ENCODE assay signal across 24 cellular contexts in the genomic region with DNA sequence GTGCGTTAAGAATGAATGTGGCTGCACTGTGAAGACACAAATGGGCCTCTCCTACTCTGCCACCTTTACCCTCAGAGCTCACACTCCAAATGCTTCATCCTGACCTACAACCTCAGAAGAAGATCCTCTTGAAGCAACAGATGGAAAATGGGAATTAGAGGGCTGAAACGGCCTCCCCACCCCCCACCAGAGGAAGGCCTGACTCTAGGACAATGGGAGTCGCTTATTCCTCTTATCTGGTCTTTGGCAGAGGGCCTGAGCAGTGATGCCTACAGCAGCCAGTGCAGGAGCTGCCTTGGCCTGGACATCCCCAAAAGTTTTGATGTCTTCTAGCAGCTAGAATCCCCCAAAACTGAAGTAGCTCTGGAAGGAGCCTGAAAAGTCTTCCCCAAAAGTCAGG. TPM values are rescaled to one million over a fixed set of nuclear protein-coding genes. Genes with fewer than 3 reads are reported as not detected.
DNase-seq lines count a peak whose midpoint lies in the region; ATAC-seq, FAIRE-seq and TF ChIP-seq lines count a peak whose summit lies in the region.
"Had no signal": no experiment of that assay in that cellular context is flagged by ENCODE, and none has a peak within 500 bp of the region (broad histone marks: within the 10 kb centered on the region; RNA-seq: fewer than 3 reads in every experiment).

No MANE protein-coding gene starts in this region.

- CTCF ChIA-PET in HepG2 (lab: Yijun Ruan, JAX; ENCODE audit: low intra/inter-chr PET ratio, low total read pairs) (no interaction called here), K562 (lab: Yijun Ruan, JAX; ENCODE audit: low intra/inter-chr PET ratio) (no interaction called here)

- TF ChIP-seq EP300 in HepG2 (IDR thresholded peaks at IDR 0.05; ENCODE audit: low read depth in 2 of 2, low read length in 2 of 2) = no peak
- TF ChIP-seq EP300 in HepG2 (CRISPR knock-in tag; IDR thresholded peaks at IDR 0.05; ENCODE audit: borderline replicate concordance) = no peak
- no peak for TF ChIP-seq EP300 in K562 (IDR thresholded peaks at IDR 0.05; ENCODE audit: low read length)

- H3K4me2 ChIP-seq in HepG2 (ENCODE audit: low read depth, low read length) (no peak overlapping the region), K562 (ENCODE audit: insufficient read depth, low read length) (no peak overlapping the region)
- H3K4me2 ChIP-seq: A549 had no signal

- TF ChIP-seq CTCF in right lobe of liver (IDR thresholded peaks at IDR 0.05) = no peak
- TF ChIP-seq CTCF in HepG2 (CRISPR knock-in tag; IDR thresholded peaks at IDR 0.05) = no peak
- TF ChIP-seq CTCF in K562 (IDR thresholded peaks at IDR 0.05 in 2 of 3, conservative IDR thresholded peaks at IDR 0.05 in 1 of 3; ENCODE audit: insufficient read depth in 2 of 3, low read depth in 1 of 3, low read length in 3 of 3) = no peak

- TF ChIP-seq POLR2A in right lobe of liver (IDR thresholded peaks at IDR 0.05) (no peak), HepG2 (IDR thresholded peaks at IDR 0.05; ENCODE audit: insufficient read depth in 1 of 2, low read depth in 2 of 2, low read length in 2 of 2) (no peak), K562 (conservative IDR thresholded peaks at IDR 0.05) (no peak)

- no peak overlapping the region for H3K9ac ChIP-seq in HepG2 (ENCODE audit: insufficient read depth, low read depth, low read length)
- peak overlapping the region; percentile 21 to 66; a peak in 2 of 4 replicates for H3K9ac ChIP-seq in K562 (ENCODE audit: insufficient read depth in 1 of 2, low read depth in 2 of 2, low read length in 2 of 2)

- 53% methylated on average over 3 of the region's 3 CpGs for WGBS in right lobe of liver (ENCODE audit: insufficient coverage, low coverage, low lambda C conversion rate, missing lambda C conversion rate)
- 89% methylated on average over 3 of the region's 3 CpGs for WGBS in HepG2 (ENCODE audit: low lambda C conversion rate)
- WGBS in K562 (ENCODE audit: insufficient coverage, low coverage, missing lambda C conversion rate) = 18% methylated on average over 1 of the region's 3 CpGs

- no peak overlapping the region for H3K4me3 Mint-ChIP-seq in T-helper 17 cell
- H3K4me3 Mint-ChIP-seq: brain; CD4-positive, alpha-beta T cell; naive thymus-derived CD4-positive, alpha-beta T cell had no signal

- no peaks in the 10 kb centered on the region for H3K27me3 Mint-ChIP-seq in T-helper 17 cell
- H3K27me3 Mint-ChIP-seq: CD4-positive, alpha-beta T cell; naive thymus-derived CD4-positive, alpha-beta T cell had no signal

- no peak for DNase-seq in right lobe of liver
- no peak for DNase-seq in HepG2 (ENCODE audit: low spot score)
- peak; percentile 14 to 68 (median 34) for DNase-seq in K562 (ENCODE audit: extremely low read depth in 1 of 4, low spot score in 3 of 4)
- DNase-seq in islet precursor cell = peak; percentile 54
- peak; percentile 54 for DNase-seq in superior temporal gyrus (ENCODE audit: extremely low spot score)
- no peak for DNase-seq in activated CD4-positive, alpha-beta T cell treated with anti-CD3 and anti-CD28 coated beads, Interleukin-2, amount 50 U/mL, for 48 hours
- no peak for DNase-seq in T-helper 17 cell
- DNase-seq: activated CD4-positive, alpha-beta T cell treated with anti-CD3 and anti-CD28 coated beads, Interleukin-2, amount 50 U/mL, for 1 hour; activated naive CD4-positive, alpha-beta T cell treated with anti-CD3 and anti-CD28 coated beads, Interleukin-2, amount 50 U/mL, for 16 hours; activated T-cell treated with anti-CD3 and anti-CD28 coated beads for 4 hours; CD4-positive, alpha-beta T cell; esophagus squamous epithelium; left lung; naive thymus-derived CD4-positive, alpha-beta T cell; NCI-H1436 treated with DMSO at 0.1 percent for 48 hours; NCI-H345; T1000 had no signal

- peak; percentile 38 to 61 (median 56) for ATAC-seq in right lobe of liver
- ATAC-seq in HepG2 = no peak
- ATAC-seq in K562 = peak; percentile 92
- no peak for ATAC-seq in T-helper 17 cell
- no peak for ATAC-seq in GM18868 (IDR thresholded peaks at IDR 0.05; ENCODE audit: unreplicated experiment)
- ATAC-seq: A549; left lung; naive thymus-derived CD4-positive, alpha-beta T cell had no signal

- H3K4me3 ChIP-seq in right lobe of liver = no peak overlapping the region
- no peak overlapping the region for H3K4me3 ChIP-seq in HepG2 (replicated peaks in 1 of 3; ENCODE audit: insufficient read depth in 1 of 3, low read depth in 2 of 3, low read length in 3 of 3)
- no peak overlapping the region for H3K4me3 ChIP-seq in K562
- H3K4me3 ChIP-seq: A549, dorsolateral prefrontal cortex, esophagus squamous epithelium, left lung, vagina had no signal

- intact Hi-C loops in right lobe of liver (cut with DNase I) = no loop called here
- intact Hi-C loops in HepG2 (cut with micrococcal nuclease; ENCODE audit: unreplicated experiment) = no loop called here
- intact Hi-C loops in K562 (cut with micrococcal nuclease) = no loop called here

- FAIRE-seq in HepG2 (lab: Jason Lieb, UNC) = no peak
- FAIRE-seq in K562 (lab: Jason Lieb, UNC) = peak; percentile 75
- FAIRE-seq: A549 had no signal

- H3K27ac ChIP-seq in right lobe of liver = no peak overlapping the region
- H3K27ac ChIP-seq in HepG2 (ENCODE audit: extremely low read length, insufficient read depth, low read length) = no peak overlapping the region
- peak overlapping the region; percentile 41; the same call in 2 of the 3 replicates for H3K27ac ChIP-seq in K562 (ENCODE audit: extremely low read depth, low read depth, low read length)
- H3K27ac ChIP-seq: A549, esophagus squamous epithelium, vagina had no signal

- no peaks in the 10 kb centered on the region for H3K9me1 ChIP-seq in K562 (ENCODE audit: control insufficient read depth, insufficient read depth, low read length)

- peaks cover 0 to 8% (median 0%) of the 10 kb centered on the region in 4 donors for H3K4me1 ChIP-seq in right lobe of liver
- H3K4me1 ChIP-seq in HepG2 (ENCODE audit: insufficient read depth, low read length) = peaks cover 12% of the 10 kb centered on the region
- H3K4me1 ChIP-seq in K562 (replicated peaks in 1 of 2; ENCODE audit: control insufficient read depth in 2 of 2, insufficient read depth in 2 of 2, low read length in 2 of 2) = peaks cover 0 to 24% of the 10 kb centered on the region in 2 experiments; a peak in 4 of 5 replicates

- TF ChIP-seq RAD21 in HepG2 (CRISPR knock-in tag; IDR thresholded peaks at IDR 0.05) (no peak), K562 (CRISPR knock-in tag; conservative IDR thresholded peaks at IDR 0.05 in 1 of 2, IDR thresholded peaks at IDR 0.05 in 1 of 2) (no peak)

- H3K9me3 ChIP-seq in right lobe of liver (no peaks in the 10 kb centered on the region), HepG2 (ENCODE audit: low read length) (no peaks in the 10 kb centered on the region), K562 (replicated peaks; ENCODE audit: control insufficient read depth, insufficient read depth, low read depth, low read length) (no peaks in the 10 kb centered on the region), T-helper 17 cell (ENCODE audit: control insufficient read depth, low read length, poor library complexity, severe bottlenecking) (no peaks in the 10 kb centered on the region)
- H3K9me3 ChIP-seq: A549, esophagus squamous epithelium, left lung, vagina had no signal

- no peaks in the 10 kb centered on the region for H3K36me3 ChIP-seq in right lobe of liver
- no peaks in the 10 kb centered on the region; a peak in 1 of 5 replicates for H3K36me3 ChIP-seq in HepG2 (replicated peaks in 1 of 2; ENCODE audit: control insufficient read depth in 1 of 2, insufficient read depth in 2 of 2, low read length in 2 of 2)
- H3K36me3 ChIP-seq in K562 (ENCODE audit: control insufficient read depth, insufficient read depth, low read length) = no peaks in the 10 kb centered on the region
- H3K36me3 ChIP-seq: esophagus squamous epithelium, left lung, vagina had no signal

- H3K79me2 ChIP-seq in HepG2 (ENCODE audit: insufficient read depth, low read length) (peaks cover 48% of the 10 kb centered on the region), K562 (ENCODE audit: control insufficient read depth, insufficient read depth, low read length) (peaks cover 61% of the 10 kb centered on the region)

- H3K36me3 Mint-ChIP-seq in T-helper 17 cell (ENCODE audit: low read depth) = no peaks in the 10 kb centered on the region

- H3K4me1 Mint-ChIP-seq in T-helper 17 cell = peaks cover 35% of the 10 kb centered on the region

- POLR2A ChIA-PET in HepG2 (lab: Yijun Ruan, JAX) = no interaction called here
- POLR2A ChIA-PET in K562 (lab: Yijun Ruan, JAX) = interaction anchor here (1.8 kb wide), 1 partner anchor 54 kb away, joined by 5 read pairs; no protein-coding TSS in a partner anchor

- in situ Hi-C loops in HepG2 (cut with HindIII; ENCODE audit: extremely low pct_ligation_motif_present, low pct_unique_long_range_greater_than_20kb) = no loop called here
- in situ Hi-C loops in K562 (cut with MboI) = no loop called here

- H4K20me1 ChIP-seq in HepG2 (ENCODE audit: insufficient read depth, low read length) (peaks cover 11% of the 10 kb centered on the region; the same call in 1 of the 2 replicates), K562 (replicated peaks; ENCODE audit: control insufficient read depth, insufficient read depth, low read length) (no peaks in the 10 kb centered on the region; the same call in 1 of the 2 replicates)

- H2AFZ ChIP-seq in HepG2 (ENCODE audit: low read length) (no peak overlapping the region), K562 (ENCODE audit: low read depth, low read length) (no peak overlapping the region)

- BruUV-seq in HepG2 (replicated peaks; lab: Mats Ljungman, UMichigan) (no TSS peak), K562 (replicated peaks; lab: Mats Ljungman, UMichigan) (no TSS peak)

- H3K27ac Mint-ChIP-seq in T-helper 17 cell = no peak overlapping the region
- H3K27ac Mint-ChIP-seq: CD4-positive, alpha-beta T cell had no signal

- no peaks in the 10 kb centered on the region for H3K27me3 ChIP-seq in right lobe of liver
- H3K27me3 ChIP-seq in HepG2 (ENCODE audit: control insufficient read depth in 1 of 2, insufficient read depth in 2 of 2, low read length in 2 of 2) = no peaks in the 10 kb centered on the region; a peak in 1 of 5 replicates
- H3K27me3 ChIP-seq in K562 (ENCODE audit: control insufficient read depth in 2 of 2, insufficient read depth in 2 of 2, low read length in 2 of 2) = no peaks in the 10 kb centered on the region
- H3K27me3 ChIP-seq: dorsolateral prefrontal cortex, esophagus squamous epithelium, left lung, vagina had no signal

RNA-seq across cellular contexts. Expression of a gene that starts 29.2 kb away (rescaled TPM):
- 10 to 100 TPM in 4 of 6 experiments, 1 to 10 TPM in 2; 8.1 to 14.3 (median 11.0) TPM for total RNA-seq in right lobe of liver
- total RNA-seq in HepG2 (2016; rRNA removed; fragmentation: Illumina TruSeq; extraction: Trizol) = 15.2 and 19.9 TPM in 2 replicates
- total RNA-seq in HepG2 (2016; cell fraction: cytosol; rRNA removed; fragmentation: Illumina TruSeq; extraction: Trizol; ENCODE audit: low read depth) = 25.9 and 26.4 TPM in 2 replicates
- 12.9 and 17.5 TPM in 2 replicates for total RNA-seq in HepG2 (2016; cell fraction: insoluble cytoplasmic fraction; rRNA removed; fragmentation: Illumina TruSeq; extraction: Trizol)
- 21.6 and 25.2 TPM in 2 replicates for total RNA-seq in HepG2 (2016; cell fraction: membrane; rRNA removed; fragmentation: Illumina TruSeq; extraction: Trizol)
- total RNA-seq in HepG2 (2016; cell fraction: nucleus; rRNA removed; fragmentation: Illumina TruSeq; extraction: Trizol) = 14.3 and 17.4 TPM in 2 replicates
- 9.7 and 11.6 TPM in 2 replicates for polyA plus RNA-seq in HepG2 (2011; rRNA removed)
- 7.2 and 8.0 TPM in 2 replicates for polyA plus RNA-seq in HepG2 (2011; cell fraction: cytosol; rRNA removed)
- polyA plus RNA-seq in HepG2 (2011; cell fraction: nucleus; rRNA removed) = 7.6 and 8.4 TPM in 2 replicates
- polyA plus RNA-seq in HepG2 (2012) = 8.0 and 8.5 TPM in 2 replicates
- 2.0 and 2.3 TPM in 2 replicates for polyA plus RNA-seq in HepG2 (2016; cell fraction: cytosol; fragmentation: Illumina TruSeq; extraction: Trizol; ENCODE audit: low read depth)
- 13.9 and 15.1 TPM in 2 replicates for polyA plus RNA-seq in HepG2 (2016; cell fraction: insoluble cytoplasmic fraction; fragmentation: Illumina TruSeq; extraction: Trizol; ENCODE audit: low read depth)
- polyA plus RNA-seq in HepG2 (2016; cell fraction: membrane; fragmentation: Illumina TruSeq; extraction: Trizol; ENCODE audit: low read depth) = 6.0 and 7.2 TPM in 2 replicates
- 19.2 and 19.5 TPM in 2 replicates for polyA plus RNA-seq in HepG2 (2016; cell fraction: nucleus; fragmentation: Illumina TruSeq; extraction: Trizol; ENCODE audit: insufficient read depth, low read depth)
- 28.3 and 39.7 TPM in 2 replicates for polyA minus RNA-seq in HepG2 (2011; rRNA and poly(A)+ RNA removed; ENCODE audit: low replicate concordance)
- polyA minus RNA-seq in HepG2 (2011; cell fraction: cytosol; rRNA and poly(A)+ RNA removed) = 13.5 and 16.3 TPM in 2 replicates
- polyA minus RNA-seq in HepG2 (2011; cell fraction: nucleus; rRNA and poly(A)+ RNA removed) = 18.5 and 23.7 TPM in 2 replicates
- total RNA-seq in K562 (2011; cell fraction: chromatin; rRNA removed; ENCODE audit: low replicate concordance) = 9.3 and 32.8 TPM in 2 replicates
- total RNA-seq in K562 (2011; cell fraction: nucleolus; rRNA removed) = 6.2 and 9.1 TPM in 2 replicates
- 11.4 and 16.4 TPM in 2 replicates for total RNA-seq in K562 (2011; cell fraction: nucleoplasm; rRNA removed)
- total RNA-seq in K562 (2014; rRNA removed) = 5.3 and 5.8 TPM in 2 replicates
- total RNA-seq in K562 (2014; rRNA removed; fragmentation: Illumina TruSeq; extraction: Trizol) = 8.5 and 9.6 TPM in 2 replicates
- 8.7 and 9.8 TPM in 2 replicates for total RNA-seq in K562 (2015; rRNA removed; fragmentation: Illumina TruSeq; extraction: Trizol)
- total RNA-seq in K562 (2021) = 12.3 and 12.9 TPM in 2 replicates
- polyA plus RNA-seq in K562 (2011; rRNA removed) = 7.1 and 7.6 TPM in 2 replicates
- 5.3 and 6.2 TPM in 2 replicates for polyA plus RNA-seq in K562 (2011; cell fraction: cytosol; rRNA removed)
- 5.9 and 7.2 TPM in 2 replicates for polyA plus RNA-seq in K562 (2011; cell fraction: nucleus; rRNA removed)
- polyA plus RNA-seq in K562 (2012) = 5.0 TPM in 2 replicates
- 5.8 and 6.2 TPM in 2 replicates for polyA plus RNA-seq in K562 (2014; fragmentation: Illumina TruSeq; extraction: Trizol)
- polyA plus RNA-seq in K562 (2014; fragmentation: Nextera tagmentation; extraction: Ambion mirVana) = 1 to 10 TPM; 2.5 to 4.5 TPM
- polyA plus RNA-seq in K562 (2014; rRNA removed) = 4.5 and 5.2 TPM in 2 replicates
- polyA minus RNA-seq in K562 (2011; rRNA and poly(A)+ RNA removed) = 15.0 and 16.7 TPM in 2 replicates
- polyA minus RNA-seq in K562 (2011; cell fraction: cytosol; rRNA and poly(A)+ RNA removed) = 7.6 and 9.7 TPM in 2 replicates
- polyA minus RNA-seq in K562 (2011; cell fraction: nucleus; rRNA and poly(A)+ RNA removed) = 3.8 and 5.8 TPM in 2 replicates
- total RNA-seq in T-helper 17 cell = 10 to 100 TPM; 22.5 to 22.8 TPM

RNA-seq across cellular contexts. Expression of a gene that starts 43.3 kb away (rescaled TPM):
- total RNA-seq in right lobe of liver = not detected
- not detected in 2 replicates for total RNA-seq in HepG2 (2016; rRNA removed; fragmentation: Illumina TruSeq; extraction: Trizol)
- not detected in 2 replicates for total RNA-seq in HepG2 (2016; cell fraction: cytosol; rRNA removed; fragmentation: Illumina TruSeq; extraction: Trizol; ENCODE audit: low read depth)
- not detected in 2 replicates for total RNA-seq in HepG2 (2016; cell fraction: insoluble cytoplasmic fraction; rRNA removed; fragmentation: Illumina TruSeq; extraction: Trizol)
- total RNA-seq in HepG2 (2016; cell fraction: membrane; rRNA removed; fragmentation: Illumina TruSeq; extraction: Trizol) = not detected in 2 replicates
- total RNA-seq in HepG2 (2016; cell fraction: nucleus; rRNA removed; fragmentation: Illumina TruSeq; extraction: Trizol) = not detected in 2 replicates
- polyA plus RNA-seq in HepG2 (2011; rRNA removed) = not detected in 2 replicates
- not detected in 2 replicates for polyA plus RNA-seq in HepG2 (2011; cell fraction: cytosol; rRNA removed)
- not detected in 2 replicates for polyA plus RNA-seq in HepG2 (2011; cell fraction: nucleus; rRNA removed)
- polyA plus RNA-seq in HepG2 (2012) = not detected in 2 replicates
- polyA plus RNA-seq in HepG2 (2016; cell fraction: cytosol; fragmentation: Illumina TruSeq; extraction: Trizol; ENCODE audit: low read depth) = not detected in 2 replicates
- polyA plus RNA-seq in HepG2 (2016; cell fraction: insoluble cytoplasmic fraction; fragmentation: Illumina TruSeq; extraction: Trizol; ENCODE audit: low read depth) = not detected in 2 replicates
- not detected in 2 replicates for polyA plus RNA-seq in HepG2 (2016; cell fraction: membrane; fragmentation: Illumina TruSeq; extraction: Trizol; ENCODE audit: low read depth)
- polyA plus RNA-seq in HepG2 (2016; cell fraction: nucleus; fragmentation: Illumina TruSeq; extraction: Trizol; ENCODE audit: insufficient read depth, low read depth) = not detected in 2 replicates
- polyA minus RNA-seq in HepG2 (2011; rRNA and poly(A)+ RNA removed; ENCODE audit: low replicate concordance) = not detected in 2 replicates
- polyA minus RNA-seq in HepG2 (2011; cell fraction: cytosol; rRNA and poly(A)+ RNA removed) = not detected in 2 replicates
- polyA minus RNA-seq in HepG2 (2011; cell fraction: nucleus; rRNA and poly(A)+ RNA removed) = not detected in 2 replicates
- not detected in 2 replicates for total RNA-seq in K562 (2011; cell fraction: chromatin; rRNA removed; ENCODE audit: low replicate concordance)
- not detected in 2 replicates for total RNA-seq in K562 (2011; cell fraction: nucleolus; rRNA removed)
- not detected in 2 replicates for total RNA-seq in K562 (2011; cell fraction: nucleoplasm; rRNA removed)
- not detected in 2 replicates for total RNA-seq in K562 (2014; rRNA removed)
- total RNA-seq in K562 (2014; rRNA removed; fragmentation: Illumina TruSeq; extraction: Trizol) = not detected in 2 replicates
- not detected in 2 replicates for total RNA-seq in K562 (2015; rRNA removed; fragmentation: Illumina TruSeq; extraction: Trizol)
- total RNA-seq in K562 (2021) = not detected in 2 replicates
- not detected in 2 replicates for polyA plus RNA-seq in K562 (2011; rRNA removed)
- polyA plus RNA-seq in K562 (2011; cell fraction: cytosol; rRNA removed) = not detected in 2 replicates
- polyA plus RNA-seq in K562 (2011; cell fraction: nucleus; rRNA removed) = not detected in 2 replicates
- not detected in 2 replicates for polyA plus RNA-seq in K562 (2012)
- polyA plus RNA-seq in K562 (2014; fragmentation: Illumina TruSeq; extraction: Trizol) = not detected in 2 replicates
- not detected for polyA plus RNA-seq in K562 (2014; fragmentation: Nextera tagmentation; extraction: Ambion mirVana)
- not detected in 2 replicates for polyA plus RNA-seq in K562 (2014; rRNA removed)
- polyA minus RNA-seq in K562 (2011; rRNA and poly(A)+ RNA removed) = not detected in 2 replicates
- polyA minus RNA-seq in K562 (2011; cell fraction: cytosol; rRNA and poly(A)+ RNA removed) = not detected in 2 replicates
- polyA minus RNA-seq in K562 (2011; cell fraction: nucleus; rRNA and poly(A)+ RNA removed) = not detected in 2 replicates
- not detected for total RNA-seq in T-helper 17 cell
- total RNA-seq: CD4-positive, alpha-beta T cell; esophagus squamous epithelium; left lung; LHCN-M2; naive thymus-derived CD4-positive, alpha-beta T cell; SK-MEL-5; vagina had no signal
- polyA plus RNA-seq: A549; naive thymus-derived CD4-positive, alpha-beta T cell had no signal

Comparison
In these comparisons a context has a peak if more than half of its experiments do, and no peak if none do; other contexts are left out.
1. ATAC-seq: peak in right lobe of liver (4 of 4) and K562 (single experiment); none in HepG2 (single experiment), T-helper 17 cell (single experiment) and GM18868 (single experiment).
2. DNase-seq: peak in K562 (4 of 4), islet precursor cell (single experiment) and superior temporal gyrus (single experiment); none in right lobe of liver (0 of 3), HepG2 (single experiment), activated CD4-positive, alpha-beta T cell treated with anti-CD3 and anti-CD28 coated beads, Interleukin-2, amount 50 U/mL, for 48 hours (0 of 2) and T-helper 17 cell (0 of 3).